ENCODE assay signal across 8 cellular contexts in genomic region chr11:76823481-76824028, GRCh38. TPM values are rescaled to one million over a fixed set of nuclear protein-coding genes. Genes with fewer than 3 reads are reported as not detected.
DNase-seq lines count a peak whose midpoint lies in the region; ATAC-seq, FAIRE-seq and TF ChIP-seq lines count a peak whose summit lies in the region.
"Had no signal": no experiment of that assay in that cellular context is flagged by ENCODE, and none has a peak within 500 bp of the region (broad histone marks: within the 10 kb centered on the region; RNA-seq: fewer than 3 reads in every experiment).

No MANE protein-coding gene starts in this region.

- H3K9me3 ChIP-seq in keratinocyte (ENCODE audit: control insufficient read depth, low read depth, low read length): no peaks in the 10 kb centered on the region

- CTCF ChIA-PET in activated CD4-positive, alpha-beta memory T cell treated with anti-CD3 and anti-CD28 coated beads for 36 hours (lab: Charles Lee): interaction anchor here (0.9 kb wide), 1 partner anchor 95 kb away, joined by 3 read pairs; no protein-coding TSS in a partner anchor

- H3K4me2 ChIP-seq in keratinocyte (ENCODE audit: control insufficient read depth, extremely low read depth, insufficient read depth, low read depth, low read length): peak overlapping the region; percentile 92

- peak overlapping the region; percentile 83 for H3K27ac ChIP-seq in keratinocyte (ENCODE audit: control insufficient read depth, insufficient read depth, low read length)

- in situ Hi-C loops in KBM-7 (cut with MboI; ENCODE audit: low pct_unique_long_range_greater_than_20kb, low sequenced_read_pairs): no loop called here

- no peak overlapping the region for H3K9ac ChIP-seq in keratinocyte (ENCODE audit: control insufficient read depth, extremely low read depth, insufficient read depth, low read length)

- no peaks in the 10 kb centered on the region for H3K36me3 ChIP-seq in keratinocyte (ENCODE audit: control insufficient read depth in 2 of 2, extremely low read depth in 1 of 2, insufficient read depth in 2 of 2, low read length in 2 of 2)

- peak overlapping the region; percentile 64 for H2AFZ ChIP-seq in keratinocyte (ENCODE audit: control insufficient read depth, low read length)

- TF ChIP-seq CTCF in keratinocyte (optimal IDR thresholded peaks at IDR 0.05 in 1 of 3, IDR thresholded peaks at IDR 0.05 in 1 of 3, conservative IDR thresholded peaks at IDR 0.05 in 1 of 3; ENCODE audit: extremely low read depth in 1 of 3, insufficient read depth in 2 of 3, low read length in 3 of 3) (no peak), type B pancreatic cell (conservative IDR thresholded peaks at IDR 0.05) (no peak)

- H3K9me3 Mint-ChIP-seq in type B pancreatic cell: no peaks in the 10 kb centered on the region
- no peaks in the 10 kb centered on the region for H3K9me3 Mint-ChIP-seq in activated CD4-positive, alpha-beta memory T cell treated with anti-CD3 and anti-CD28 coated beads for 36 hours

- no peak for ATAC-seq in GM18498 (IDR thresholded peaks at IDR 0.05; ENCODE audit: unreplicated experiment)

- peak overlapping the region; percentile 10 for H3K27ac Mint-ChIP-seq in type B pancreatic cell
- H3K27ac Mint-ChIP-seq in activated CD4-positive, alpha-beta memory T cell treated with anti-CD3 and anti-CD28 coated beads for 36 hours: no peak overlapping the region
- H3K27ac Mint-ChIP-seq: brain had no signal

- peaks cover 11% of the 10 kb centered on the region for H3K4me1 Mint-ChIP-seq in type B pancreatic cell (ENCODE audit: unreplicated experiment)
- H3K4me1 Mint-ChIP-seq in activated CD4-positive, alpha-beta memory T cell treated with anti-CD3 and anti-CD28 coated beads for 36 hours (ENCODE audit: low read depth): peaks cover 12% of the 10 kb centered on the region

- dilution Hi-C loops in keratinocyte (cut with MboI; ENCODE audit: extremely low pct_ligation_motif_present, low sequenced_read_pairs): no loop called here

- no peaks in the 10 kb centered on the region for H3K79me2 ChIP-seq in keratinocyte (ENCODE audit: control insufficient read depth, insufficient read depth, low read length)

- intact Hi-C loops in activated CD4-positive, alpha-beta memory T cell treated with anti-CD3 and anti-CD28 coated beads for 36 hours (cut with micrococcal nuclease): no loop called here

- no peaks in the 10 kb centered on the region for H3K27me3 Mint-ChIP-seq in type B pancreatic cell
- no peaks in the 10 kb centered on the region for H3K27me3 Mint-ChIP-seq in activated CD4-positive, alpha-beta memory T cell treated with anti-CD3 and anti-CD28 coated beads for 36 hours

- no peak overlapping the region for H3K4me3 Mint-ChIP-seq in type B pancreatic cell
- no peak overlapping the region for H3K4me3 Mint-ChIP-seq in activated CD4-positive, alpha-beta memory T cell treated with anti-CD3 and anti-CD28 coated beads for 36 hours
- H3K4me3 Mint-ChIP-seq: brain had no signal

- peak; percentile 66 for DNase-seq in KBM-7
- DNase-seq in astrocyte of the hippocampus (ENCODE audit: low read depth, low spot score): peak; percentile 71
- peak; percentile 81 for DNase-seq in keratinocyte (ENCODE audit: low read depth, low spot score)
- DNase-seq in type B pancreatic cell (ENCODE audit: extremely low spot score, unreplicated experiment): peak; percentile 39
- DNase-seq in inferior parietal cortex (ENCODE audit: extremely low spot score): no peak
- DNase-seq in activated CD4-positive, alpha-beta memory T cell treated with anti-CD3 and anti-CD28 coated beads for 36 hours: no peak

- H3K27me3 ChIP-seq in keratinocyte (ENCODE audit: control insufficient read depth, extremely low read depth, insufficient read depth, low read length): no peaks in the 10 kb centered on the region

- no peaks in the 10 kb centered on the region for H4K20me1 ChIP-seq in keratinocyte (ENCODE audit: control insufficient read depth, extremely low read depth, insufficient read depth, low read length)

- H3K36me3 Mint-ChIP-seq in type B pancreatic cell: no peaks in the 10 kb centered on the region
- H3K36me3 Mint-ChIP-seq in activated CD4-positive, alpha-beta memory T cell treated with anti-CD3 and anti-CD28 coated beads for 36 hours: no peaks in the 10 kb centered on the region
- H3K36me3 Mint-ChIP-seq: brain had no signal

- POLR2A ChIA-PET in activated CD4-positive, alpha-beta memory T cell treated with anti-CD3 and anti-CD28 coated beads for 36 hours (lab: Charles Lee): no interaction called here

- peak overlapping the region in 2 of 3 experiments; percentile 37 to 52 for H3K4me3 ChIP-seq in keratinocyte (ENCODE audit: control insufficient read depth in 2 of 3, extremely low read depth in 1 of 3, insufficient read depth in 2 of 3, low read depth in 1 of 3, low read length in 3 of 3)

- FAIRE-seq in keratinocyte (lab: Jason Lieb, UNC): peak; percentile 89

- no peaks in the 10 kb centered on the region for H3K9me1 ChIP-seq in keratinocyte (ENCODE audit: control insufficient read depth, extremely low read depth, insufficient read depth, low read length)

- peaks cover 35% of the 10 kb centered on the region for H3K4me1 ChIP-seq in keratinocyte (ENCODE audit: control insufficient read depth, extremely low read depth, insufficient read depth, low read length)

RNA-seq across cellular contexts. Expression of gene ACER3, which starts 37.2 kb away (rescaled TPM):
- 25.5 to 55.0 TPM (median 36.1 TPM) in 3 replicates for polyA plus RNA-seq in keratinocyte
- polyA plus RNA-seq in keratinocyte (2011; ENCODE audit: low read depth): 5.1 TPM
- 13.6 and 35.6 TPM in 2 replicates for polyA plus RNA-seq in keratinocyte (2011; cell fraction: cytosol; rRNA removed)
- polyA plus RNA-seq in keratinocyte (2011; cell fraction: nucleus; rRNA removed): 27.4 and 29.5 TPM in 2 replicates
- 5.3 and 31.7 TPM in 2 replicates for polyA plus RNA-seq in keratinocyte (2012; ENCODE audit: low replicate concordance)
- 15.0 to 47.3 TPM (median 33.2 TPM) in 3 replicates for polyA minus RNA-seq in keratinocyte
- polyA minus RNA-seq in keratinocyte (2011; cell fraction: cytosol; rRNA and poly(A)+ RNA removed): 20.7 TPM
- polyA minus RNA-seq in keratinocyte (2011; cell fraction: nucleus; rRNA and poly(A)+ RNA removed): 26.4 and 50.2 TPM in 2 replicates
- 25.7 and 39.3 TPM in 2 replicates for total RNA-seq in type B pancreatic cell (ENCODE audit: low replicate concordance)
- total RNA-seq in activated CD4-positive, alpha-beta memory T cell treated with anti-CD3 and anti-CD28 coated beads for 36 hours: 10 to 100 TPM; 10.5 to 10.9 TPM

RNA-seq across cellular contexts. Expression of gene TSKU, which starts 40.4 kb away (rescaled TPM):
- polyA plus RNA-seq in keratinocyte: 22.8 to 36.1 TPM (median 35.8 TPM) in 3 replicates
- 3.6 TPM for polyA plus RNA-seq in keratinocyte (2011; ENCODE audit: low read depth)
- polyA plus RNA-seq in keratinocyte (2011; cell fraction: cytosol; rRNA removed): 23.3 and 32.4 TPM in 2 replicates
- polyA plus RNA-seq in keratinocyte (2011; cell fraction: nucleus; rRNA removed): 46.7 and 64.8 TPM in 2 replicates
- polyA plus RNA-seq in keratinocyte (2012; ENCODE audit: low replicate concordance): 24.0 and 42.3 TPM in 2 replicates
- 27.5 to 79.8 TPM (median 38.8 TPM) in 3 replicates for polyA minus RNA-seq in keratinocyte
- polyA minus RNA-seq in keratinocyte (2011; cell fraction: cytosol; rRNA and poly(A)+ RNA removed): 58.9 TPM
- 52.7 and 54.9 TPM in 2 replicates for polyA minus RNA-seq in keratinocyte (2011; cell fraction: nucleus; rRNA and poly(A)+ RNA removed)
- 32.8 and 36.7 TPM in 2 replicates for total RNA-seq in type B pancreatic cell (ENCODE audit: low replicate concordance)
- 1 to 10 TPM; 3.8 to 3.9 TPM for total RNA-seq in activated CD4-positive, alpha-beta memory T cell treated with anti-CD3 and anti-CD28 coated beads for 36 hours

Comparison
In these comparisons a context has a peak if more than half of its experiments do, and no peak if none do; other contexts are left out.
1. DNase-seq: peak in KBM-7 (single experiment), astrocyte of the hippocampus (single experiment), keratinocyte (single experiment) and type B pancreatic cell (single experiment); none in inferior parietal cortex (single experiment) and activated CD4-positive, alpha-beta memory T cell treated with anti-CD3 and anti-CD28 coated beads for 36 hours (single experiment).